In the genomic region with DNA sequence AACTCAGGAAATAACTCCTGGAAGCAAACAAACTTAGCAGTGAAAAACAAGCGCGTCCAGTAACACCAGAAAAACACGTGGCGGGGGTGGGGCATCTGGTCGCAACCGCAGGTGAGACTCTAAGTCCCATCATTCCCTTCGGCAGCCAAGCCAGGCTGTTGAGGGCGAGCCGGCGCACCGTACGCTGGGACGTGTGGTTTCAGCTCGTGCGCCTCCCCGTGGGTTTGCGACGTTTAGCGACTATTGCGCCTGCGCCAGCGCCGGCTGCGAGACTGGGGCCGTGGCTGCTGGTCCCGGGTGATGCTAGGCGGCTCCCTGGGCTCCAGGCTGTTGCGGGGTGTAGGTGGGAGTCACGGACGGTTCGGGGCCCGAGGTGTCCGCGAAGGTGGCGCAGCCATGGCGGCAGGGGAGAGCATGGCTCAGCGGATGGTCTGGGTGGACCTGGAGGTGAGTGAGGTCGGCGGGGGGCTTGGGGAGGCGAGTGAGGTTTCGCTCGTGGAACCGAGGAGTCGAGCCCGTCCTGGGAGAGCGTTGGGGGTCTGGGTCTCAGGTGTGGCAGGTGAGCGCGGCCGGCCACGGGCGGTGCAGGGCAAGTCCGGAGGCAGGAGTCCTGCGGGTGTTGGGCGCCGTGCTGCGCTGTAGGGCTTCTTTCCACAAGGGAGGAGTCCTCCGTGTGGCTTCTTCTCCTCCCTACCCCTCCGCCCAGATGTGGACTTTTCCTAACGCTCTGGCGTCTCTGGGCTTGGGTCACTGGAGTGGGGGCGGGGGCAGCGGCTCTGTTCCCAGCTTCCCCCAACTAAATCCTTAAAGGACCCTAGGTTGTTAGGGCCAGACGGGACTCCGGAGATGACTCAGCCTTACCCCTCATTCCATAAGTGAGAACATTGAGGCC, we compare ENCODE assay signal across 8 cellular contexts. TPM values are rescaled to one million over a fixed set of nuclear protein-coding genes. Genes with fewer than 3 reads are reported as not detected.
DNase-seq lines count a peak whose midpoint lies in the region; ATAC-seq and TF ChIP-seq lines count a peak whose summit lies in the region.

TSS of gene REXO2 (plus strand) at position 239 of the 892 bp plus-strand sequence. CDS start at position 301, 62 bp downstream.

- 0 to 1% (median 0%) methylated on average over 38 to 64 of the region's 64 CpGs for WGBS in spleen, 5 donors

- H3K4me3 ChIP-seq in spleen: peak within 1 kb of the TSS; percentile 78 to 95 (median 84)

- peaks cover 0 to 9% (median 4%) of the 10 kb centered on the region in 6 donors for H3K36me3 ChIP-seq in spleen

- H3K27me3 Mint-ChIP-seq in activated B cell treated with CpG ODN at 0.5 μM for 24 hours (no peaks in the 10 kb centered on the region), immature natural killer cell (ENCODE audit: low read depth in 3 of 3) (peaks cover 7 to 12% (median 10%) of the 10 kb centered on the region in 3 donors)

- no peaks in the 10 kb centered on the region for H3K27me3 ChIP-seq in spleen (replicated peaks in 1 of 7)

- peaks cover 17% of the 10 kb centered on the region for H3K4me1 Mint-ChIP-seq in activated B cell treated with CpG ODN at 0.5 μM for 24 hours
- H3K4me1 Mint-ChIP-seq in immature natural killer cell: peaks cover 29 to 39% of the 10 kb centered on the region in 2 donors

- peak; percentile 37 for TF ChIP-seq CTCF in AG09319 (IDR thresholded peaks at IDR 0.05; ENCODE audit: low read depth, low read length)
- no peak for TF ChIP-seq CTCF in activated B cell treated with CpG ODN at 0.5 μM for 24 hours (IDR thresholded peaks at IDR 0.05)
- TF ChIP-seq CTCF in spleen (IDR thresholded peaks at IDR 0.05 in 8 of 11, conservative IDR thresholded peaks at IDR 0.05 in 3 of 11): peak in 7 of 11 experiments; percentile 31 to 58 (median 43)

- POLR2A ChIA-PET in activated B cell treated with CpG ODN at 0.5 μM for 24 hours (lab: Charles Lee): interaction anchor here (0.6 to 1.5 kb wide), 5 partner anchors 39 to 673 kb away, joined by 3 to 4 read pairs (median 3); partner anchors contain the start of genes C11orf71, CLDN25 and RBM7

- intact Hi-C loops in activated B cell treated with CpG ODN at 0.5 μM for 24 hours (cut with micrococcal nuclease): loop anchor here (1.0 to 10.0 kb wide), 5 partner anchors 39 to 667 kb away; partner anchors contain the start of genes C11orf71, RBM7, USP28 and ZW10
- intact Hi-C loops in spleen (cut with DNase I; ENCODE audit: low total_unique reads): no loop called here

- peaks cover 4 to 38% (median 31%) of the 10 kb centered on the region in 6 donors for H3K4me1 ChIP-seq in spleen

- DNase-seq in AG09319 (ENCODE audit: extremely low read depth, low read depth) (peak; percentile 90), NCI-H345 (lab: John Stamatoyannopoulos, UW) (peak; percentile 96), activated B cell treated with CpG ODN at 0.5 μM for 24 hours (peak; percentile 85), caudate nucleus (lab: John Stamatoyannopoulos, UW) (peak; percentile 54 to 97 (median 92)), immature natural killer cell (peak; percentile 91 to 93 (median 92)), spleen (peak; percentile 98)

- H3K27ac Mint-ChIP-seq in activated B cell treated with CpG ODN at 0.5 μM for 24 hours (peak within 1 kb of the TSS; percentile 87), immature natural killer cell (peak within 1 kb of the TSS; percentile 58 to 93 (median 84))

- H3K36me3 Mint-ChIP-seq in activated B cell treated with CpG ODN at 0.5 μM for 24 hours (ENCODE audit: low read depth) (peaks cover 10% of the 10 kb centered on the region), immature natural killer cell (peaks cover 0 to 5% (median 0%) of the 10 kb centered on the region in 3 donors)

- TF ChIP-seq POLR2A in GM18951 (IDR thresholded peaks at IDR 0.05; ENCODE audit: extremely low read depth, insufficient read depth, insufficient read length): peak; percentile 64
- TF ChIP-seq POLR2A in spleen (IDR thresholded peaks at IDR 0.05): peak in 2 of 3 donors; percentile 52 to 78

- in situ Hi-C loops in GM18951 (cut with MboI; ENCODE audit: low sequenced_read_pairs, unreplicated experiment): no loop called here

- ATAC-seq in HG03196 (IDR thresholded peaks at IDR 0.05; ENCODE audit: unreplicated experiment) (peak; percentile 98), activated B cell treated with CpG ODN at 0.5 μM for 24 hours (ENCODE audit: low read depth) (peak; percentile 99)

- CTCF ChIA-PET in activated B cell treated with CpG ODN at 0.5 μM for 24 hours (lab: Charles Lee): interaction anchor here (0.5 kb wide), 1 partner anchor 15 kb away, joined by 3 read pairs; no protein-coding TSS in a partner anchor

- H3K4me3 Mint-ChIP-seq in activated B cell treated with CpG ODN at 0.5 μM for 24 hours (peak within 1 kb of the TSS; percentile 97), immature natural killer cell (peak within 1 kb of the TSS; percentile 90 to 97 (median 97))

- H3K9me3 Mint-ChIP-seq in activated B cell treated with CpG ODN at 0.5 μM for 24 hours (no peaks in the 10 kb centered on the region), immature natural killer cell (no peaks in the 10 kb centered on the region)

- H3K27ac ChIP-seq in caudate nucleus (ENCODE audit: low read depth, low read length) (peak within 1 kb of the TSS; percentile 23), spleen (peak within 1 kb of the TSS; percentile 67 to 90 (median 86))

- no peaks in the 10 kb centered on the region for H3K9me3 ChIP-seq in spleen

RNA-seq across cellular contexts. Expression of gene REXO2, which starts in this region (rescaled TPM):
- total RNA-seq in activated B cell treated with CpG ODN at 0.5 μM for 24 hours: 26.1 and 27.3 TPM in 2 replicates
- 10 to 100 TPM; 45.5 to 49.4 (median 45.9) TPM for polyA plus RNA-seq in immature natural killer cell
- total RNA-seq in spleen: 100 to 1,000 TPM in 2 of 7 donors, 10 to 100 TPM in 5; 57.3 to 118 (median 80.9) TPM
- polyA plus RNA-seq in spleen: 10 to 100 TPM; 46.4 to 70.8 (median 52.9) TPM

Comparison
In these comparisons a context has a peak if more than half of its experiments do, and no peak if none do; other contexts are left out.
1. Peak in every context shown above with its lines: DNase-seq, ATAC-seq, H3K4me3 ChIP-seq and H3K27ac ChIP-seq.